Comparison of ENCODE assay signal across 9 cellular contexts in the genomic region with DNA sequence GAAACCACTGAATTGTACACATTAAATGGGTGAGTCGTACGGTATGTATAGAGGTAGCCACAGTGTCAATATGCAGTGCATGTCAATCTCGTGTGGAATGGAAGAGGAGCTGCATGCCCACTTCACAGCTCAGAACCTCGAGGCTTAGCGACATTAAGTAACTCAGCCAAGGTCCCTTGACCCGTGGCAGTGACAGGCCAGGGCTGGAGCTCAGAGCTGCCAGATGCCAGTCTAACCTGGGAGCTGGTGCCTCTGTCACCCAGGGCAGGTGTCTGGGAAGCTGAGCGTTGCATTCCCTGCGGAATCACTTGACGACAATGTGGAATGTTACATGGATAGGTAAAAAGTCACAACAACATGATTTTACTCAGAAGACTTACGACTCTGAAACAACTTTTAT.
"Had no signal": no experiment of that assay in that cellular context is flagged by ENCODE, and none has a peak within 500 bp of the region (broad histone marks: within the 10 kb centered on the region; RNA-seq: fewer than 3 reads in every experiment).

No MANE protein-coding gene starts in this region.

- H2AFZ ChIP-seq: GM23338 had no signal

- ATAC-seq: GM23338, K562 had no signal

- H3K27ac ChIP-seq: HL-60 had no signal

- FAIRE-seq: H1, H54, K562 had no signal

- H3K4me2 ChIP-seq: GM23338 had no signal

- H3K4me3 ChIP-seq: GM23338, K562 had no signal

- DNase-seq: H9, HCEC 1CT, IMR-90, KG1 had no signal
